Comparison of ENCODE assay signal across 18 cellular contexts in the genomic region with DNA sequence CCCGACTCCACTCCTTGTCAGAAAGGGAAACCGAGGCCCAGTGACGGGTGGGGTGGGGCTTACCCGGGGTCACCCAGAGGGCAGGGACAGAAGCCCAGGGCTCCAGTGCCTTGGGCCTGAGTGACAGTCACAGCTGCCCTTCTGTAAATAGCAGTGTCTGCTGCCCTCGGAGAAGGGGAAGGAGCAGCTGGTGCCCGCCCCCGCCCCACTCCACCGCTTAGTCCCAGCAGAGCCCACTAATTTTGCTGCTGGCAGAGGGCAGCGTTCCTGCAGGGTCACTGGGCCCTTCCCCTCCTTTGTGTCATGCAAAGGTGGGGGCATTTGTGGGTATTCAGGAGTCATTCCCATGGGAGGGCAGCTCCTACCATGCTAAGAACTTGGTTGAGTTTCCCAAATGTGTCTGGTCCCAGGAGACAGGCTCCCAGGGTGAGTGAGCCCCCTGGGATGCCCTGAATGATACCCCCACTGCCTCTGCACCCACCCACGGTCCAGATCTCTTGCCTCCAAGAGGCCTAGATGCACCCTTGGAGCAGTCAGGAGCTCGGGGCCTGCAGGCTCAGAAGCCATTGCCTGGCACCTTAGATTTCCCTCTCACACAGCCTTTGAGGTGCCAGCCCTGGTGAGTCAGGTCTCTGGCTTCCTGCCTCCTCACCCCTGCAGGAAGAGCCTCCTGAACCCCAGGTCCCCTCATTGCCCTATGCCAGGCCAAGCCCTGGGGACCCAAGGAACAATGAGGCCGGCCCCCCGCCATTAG. TPM values are rescaled to one million over a fixed set of nuclear protein-coding genes. Genes with fewer than 3 reads are reported as not detected.
A peak's percentile ranks its signal among the peaks of the same experiment; 100 is the strongest.
DNase-seq lines count a peak whose midpoint lies in the region; ATAC-seq and TF ChIP-seq lines count a peak whose summit lies in the region.
"Had no signal": no experiment of that assay in that cellular context is flagged by ENCODE, and none has a peak within 500 bp of the region (broad histone marks: within the 10 kb centered on the region; RNA-seq: fewer than 3 reads in every experiment).

No MANE protein-coding gene starts in this region.

- H3K4me2 ChIP-seq in KMS-11 = peak overlapping the region; percentile 36; the same call in 1 of the 2 replicates

- DNase-seq in D341Med (ENCODE audit: low spot score) (peak; percentile 72), RWPE1 (ENCODE audit: low spot score) (no peak), naive B cell (no peak), left lung (no peak), right cardiac atrium (no peak)
- DNase-seq in NK-92 treated with Interleukin-12 subunit alpha and Interleukin-12 subunit beta, amount 100 ng/mL, for 24 hours (lab: John Stamatoyannopoulos, UW) = no peak
- DNase-seq: activated CD4-positive, alpha-beta T cell treated with anti-CD3 and anti-CD28 coated beads for 4 hours; activated T-cell treated with anti-CD3 and anti-CD28 coated beads, Interleukin-2, amount 50 U/mL, for 4 hours; AML-193; central memory CD4-positive, alpha-beta T cell; kidney; NCI-H187; stimulated activated CD4-positive, alpha-beta T cell treated with anti-CD3 and anti-CD28 coated beads, Interleukin-4, amount 100 ng/mL, for 24 hours had no signal

- H3K4me1 Mint-ChIP-seq in naive B cell = peaks cover 31 to 81% (median 81%) of the 10 kb centered on the region in 3 donors

- POLR2A ChIA-PET in RWPE1 (lab: Yijun Ruan, JAX; ENCODE audit: low non-redundant PET) = interaction anchor here (0.6 kb wide), 1 partner anchor 20 kb away, joined by 6 read pairs; no protein-coding TSS in a partner anchor

- peak overlapping the region; percentile 76 to 93 (median 86) for H3K27ac Mint-ChIP-seq in naive B cell

- WGBS in right cardiac atrium = 83% methylated on average over 13 of the region's 13 CpGs

- H2AFZ ChIP-seq in KMS-11 (ENCODE audit: low read depth) = no peak overlapping the region

- no peak overlapping the region for H3K9ac ChIP-seq in KMS-11

- H3K9me3 Mint-ChIP-seq in naive B cell = no peaks in the 10 kb centered on the region
- H3K9me3 Mint-ChIP-seq: activated T-cell treated with anti-CD3 and anti-CD28 coated beads, Interleukin-2, amount 50 U/mL, for 4 hours had no signal

- H3K27me3 ChIP-seq in KMS-11 (ENCODE audit: insufficient read depth, low read depth) = no peaks in the 10 kb centered on the region
- peaks cover 0 to 15% of the 10 kb centered on the region in 2 donors for H3K27me3 ChIP-seq in left lung
- no peaks in the 10 kb centered on the region for H3K27me3 ChIP-seq in right cardiac atrium (ENCODE audit: control insufficient read depth, insufficient read depth)
- H3K27me3 ChIP-seq: uterus had no signal

- no peaks in the 10 kb centered on the region for H4K20me1 ChIP-seq in KMS-11 (ENCODE audit: insufficient read depth)

- CTCF ChIA-PET in RWPE1 (lab: Yijun Ruan, JAX) = interaction anchor here (0.6 to 0.7 kb wide), 2 partner anchors 988 to 1162 kb away, joined by 3 to 4 read pairs; no protein-coding TSS in a partner anchor

- TF ChIP-seq CTCF in KMS-11 (conservative IDR thresholded peaks at IDR 0.05; ENCODE audit: low read depth, low read length) = no peak
- TF ChIP-seq CTCF in RWPE1 (conservative IDR thresholded peaks at IDR 0.05; ENCODE audit: low read depth) = no peak
- no peak for TF ChIP-seq CTCF in left lung (IDR thresholded peaks at IDR 0.05)

- no peaks in the 10 kb centered on the region for H3K36me3 ChIP-seq in KMS-11 (ENCODE audit: insufficient read depth)
- H3K36me3 ChIP-seq in left lung = peaks cover 0 to 10% of the 10 kb centered on the region in 2 donors
- H3K36me3 ChIP-seq: uterus had no signal

- H3K79me2 ChIP-seq in KMS-11 (ENCODE audit: insufficient read depth, low read depth) = peaks cover 65% of the 10 kb centered on the region

- peak overlapping the region; percentile 23 to 81 (median 54) for H3K4me3 Mint-ChIP-seq in naive B cell
- H3K4me3 Mint-ChIP-seq: activated T-cell treated with anti-CD3 and anti-CD28 coated beads, Interleukin-2, amount 50 U/mL, for 4 hours had no signal

- intact Hi-C loops in left lung (cut with DNase I) (no loop called here), right cardiac atrium (cut with DNase I) (no loop called here)

- H3K9me3 ChIP-seq in left lung = no peaks in the 10 kb centered on the region
- no peaks in the 10 kb centered on the region for H3K9me3 ChIP-seq in right cardiac atrium (ENCODE audit: control insufficient read depth, low read length)
- H3K9me3 ChIP-seq: uterus had no signal

- peak overlapping the region; percentile 91 for H3K27ac ChIP-seq in KMS-11
- peak overlapping the region; percentile 20 for H3K27ac ChIP-seq in RWPE1
- H3K27ac ChIP-seq in left lung = no peak overlapping the region
- no peak overlapping the region for H3K27ac ChIP-seq in right cardiac atrium (ENCODE audit: low read length)
- H3K27ac ChIP-seq: uterus had no signal

- H3K4me1 ChIP-seq in KMS-11 (ENCODE audit: low read depth, poor library complexity, severe bottlenecking) (peaks cover 75% of the 10 kb centered on the region), left lung (peaks cover 7 to 53% of the 10 kb centered on the region in 2 donors), right cardiac atrium (ENCODE audit: control insufficient read depth, insufficient read depth, low read length) (no peaks in the 10 kb centered on the region)
- H3K4me1 ChIP-seq: uterus had no signal

- H3K36me3 Mint-ChIP-seq in naive B cell = no peaks in the 10 kb centered on the region

- no peaks in the 10 kb centered on the region for H3K27me3 Mint-ChIP-seq in naive B cell

- no peak for ATAC-seq in naive B cell (ENCODE audit: low read depth in 2 of 2)
- no peak for ATAC-seq in left lung
- ATAC-seq in right cardiac atrium = no peak
- ATAC-seq in GM18511 (IDR thresholded peaks at IDR 0.05; ENCODE audit: unreplicated experiment) = no peak
- ATAC-seq: activated T-cell treated with anti-CD3 and anti-CD28 coated beads, Interleukin-2, amount 50 U/mL, for 4 hours had no signal

- H3K4me3 ChIP-seq in KMS-11 (IDR thresholded peaks at IDR 0.05; ENCODE audit: insufficient read depth, low read depth, low read length) (no peak overlapping the region), left lung (no peak overlapping the region), right cardiac atrium (ENCODE audit: low read length) (no peak overlapping the region)
- H3K4me3 ChIP-seq: uterus had no signal

RNA-seq across cellular contexts. Expression of gene SH2B2, which starts 17.2 kb away (rescaled TPM):
- 10 to 100 TPM; 15.4 to 78.4 (median 27.2) TPM for polyA plus RNA-seq in naive B cell (ENCODE audit: low read depth in 6 of 6)
- 1 to 10 TPM; 5.7 to 8.2 TPM for total RNA-seq in left lung
- 1 to 10 TPM in 2 of 4 donors, under 1 TPM in 2; 0.49 to 2.8 (median 1.2) TPM for total RNA-seq in right cardiac atrium
- polyA plus RNA-seq in right cardiac atrium = 0.84 TPM

RNA-seq across cellular contexts. Expression of gene SPDYE6, which starts 52.4 kb away (rescaled TPM):
- polyA plus RNA-seq in naive B cell (ENCODE audit: low read depth in 6 of 6) (under 1 TPM in 3 of 6 donors, not detected in 3; 0.18 to 0.41 (median 0.20) TPM), right cardiac atrium (0.18 TPM)
- total RNA-seq in left lung (not detected), right cardiac atrium (not detected)
- total RNA-seq: activated T-cell treated with anti-CD3 and anti-CD28 coated beads, Interleukin-2, amount 50 U/mL, for 4 hours; epithelial cell of proximal tubule; kidney; T-helper 1 cell treated with Interleukin-12 subunit alpha and Interleukin-12 subunit beta and Interleukin-4 antibody, amounts not matched to agents 30 ng/mL and 1 ng/mL, for 36 hours; uterus had no signal

Comparison
In these comparisons a context has a peak if more than half of its experiments do, and no peak if none do; other contexts are left out.
1. H3K27ac ChIP-seq: peak in KMS-11 (single experiment) and RWPE1 (single experiment); none in left lung (0 of 2) and right cardiac atrium (single experiment).